ENCODE assay signal across 22 cellular contexts in genomic region chr1:103459385-103459784, GRCh38.
DNase-seq lines count a peak whose midpoint lies in the region; ATAC-seq and TF ChIP-seq lines count a peak whose summit lies in the region.
"Had no signal": no experiment of that assay in that cellular context is flagged by ENCODE, and none has a peak within 500 bp of the region (broad histone marks: within the 10 kb centered on the region; RNA-seq: fewer than 3 reads in every experiment).

No MANE protein-coding gene starts in this region.

- H3K27me3 Mint-ChIP-seq in Calu3 (ENCODE audit: unreplicated experiment), result no peaks in the 10 kb centered on the region
- H3K27me3 Mint-ChIP-seq: activated B cell treated with CpG ODN at 0.5 μM for 24 hours had no signal

- TF ChIP-seq POLR2A in heart left ventricle (IDR thresholded peaks at IDR 0.05) (no peak), Peyer's patch (IDR thresholded peaks at IDR 0.05) (no peak)

- H3K27ac Mint-ChIP-seq in Calu3 (ENCODE audit: unreplicated experiment), result no peak overlapping the region
- H3K27ac Mint-ChIP-seq: activated B cell treated with CpG ODN at 0.5 μM for 24 hours; activated naive CD8-positive, alpha-beta T cell treated with anti-CD3 and anti-CD28 coated beads for 36 hours; CD14-positive monocyte; GM23338; natural killer cell; progenitor cell of endocrine pancreas had no signal

- H3K4me1 Mint-ChIP-seq in Calu3 (ENCODE audit: low read depth, unreplicated experiment), result no peaks in the 10 kb centered on the region
- H3K4me1 Mint-ChIP-seq: activated B cell treated with CpG ODN at 0.5 μM for 24 hours; activated naive CD8-positive, alpha-beta T cell treated with anti-CD3 and anti-CD28 coated beads for 36 hours; CD14-positive monocyte; natural killer cell had no signal

- no peaks in the 10 kb centered on the region for H3K36me3 Mint-ChIP-seq in Calu3 (ENCODE audit: insufficient read depth, unreplicated experiment)
- H3K36me3 Mint-ChIP-seq: activated naive CD8-positive, alpha-beta T cell treated with anti-CD3 and anti-CD28 coated beads for 36 hours; CD14-positive monocyte; natural killer cell had no signal

- in situ Hi-C loops in mammary epithelial cell (cut with MboI; ENCODE audit: low sequenced_read_pairs in 2 of 2), result no loop called here

- BruUV-seq in mammary epithelial cell (replicated peaks; lab: Mats Ljungman, UMichigan) (no TSS peak), Calu3 (replicated peaks; lab: Mats Ljungman, UMichigan) (no TSS peak)

- no peak for TF ChIP-seq CTCF in heart left ventricle (IDR thresholded peaks at IDR 0.05)
- no peak for TF ChIP-seq CTCF in mammary epithelial cell (conservative IDR thresholded peaks at IDR 0.05 in 1 of 2, IDR thresholded peaks at IDR 0.05 in 1 of 2; ENCODE audit: extremely low read depth in 1 of 2, insufficient read depth in 1 of 2, low read depth in 1 of 2, low read length in 2 of 2)
- TF ChIP-seq CTCF in Peyer's patch (IDR thresholded peaks at IDR 0.05), result no peak
- no peak for TF ChIP-seq CTCF in Calu3 (IDR thresholded peaks at IDR 0.05; ENCODE audit: unreplicated experiment)

- peak overlapping the region; percentile 26 for H2AFZ ChIP-seq in mammary epithelial cell (ENCODE audit: low read depth, low read length)
- H2AFZ ChIP-seq: GM23338 had no signal

- WGBS in heart left ventricle, 4 donors, result 42 to 57% (median 49%) methylated on average over 2 of the region's 2 CpGs
- 11% methylated on average over 2 of the region's 2 CpGs for WGBS in mammary epithelial cell (ENCODE audit: low coverage, missing lambda C conversion rate)

- intact Hi-C loops in Right ventricle myocardium inferior (cut with DNase I), result no loop called here
- intact Hi-C loops in heart left ventricle (cut with DNase I), result no loop called here
- intact Hi-C loops in mammary epithelial cell (cut with micrococcal nuclease), result loop anchor here (10.0 kb wide), 2 partner anchors 475 to 895 kb away; no protein-coding TSS in a partner anchor
- intact Hi-C loops in Calu3 (cut with micrococcal nuclease; ENCODE audit: unreplicated experiment), result no loop called here

- peak; percentile 23 for ATAC-seq in Right ventricle myocardium inferior
- ATAC-seq in heart left ventricle, result no peak
- ATAC-seq: A549, GM23338, natural killer cell had no signal

- CTCF ChIA-PET in mammary epithelial cell (lab: Charles Lee; ENCODE audit: low non-redundant PET) (no interaction called here), Calu3 (lab: Charles Lee) (no interaction called here)

- H3K79me2 ChIP-seq in mammary epithelial cell (ENCODE audit: insufficient read depth, low read length), result no peaks in the 10 kb centered on the region

- H3K4me2 ChIP-seq in mammary epithelial cell (ENCODE audit: insufficient read depth, low read depth, low read length), result no peak overlapping the region
- H3K4me2 ChIP-seq: A549, GM23338 had no signal

- no peaks in the 10 kb centered on the region for H3K4me1 ChIP-seq in heart left ventricle
- peaks cover 10% of the 10 kb centered on the region for H3K4me1 ChIP-seq in mammary epithelial cell (ENCODE audit: insufficient read depth, low read length)
- no peaks in the 10 kb centered on the region for H3K4me1 ChIP-seq in Peyer's patch
- H3K4me1 ChIP-seq: A549 had no signal

- DNase-seq in Right ventricle myocardium inferior (ENCODE audit: missing footprints) (no peak), heart left ventricle (no peak), mammary epithelial cell (peak; percentile 46), medulla oblongata (ENCODE audit: extremely low spot score) (peak; percentile 16), DMS79 (lab: John Stamatoyannopoulos, UW) (no peak), SIG-M5 treated with dmso at 0.1 percent for 504 hours (lab: John Stamatoyannopoulos, UW; ENCODE audit: unreplicated experiment) (no peak), Peyer's patch (no peak), Calu3 (no peak)
- DNase-seq: activated B cell treated with CpG ODN at 0.5 μM for 24 hours; activated naive CD8-positive, alpha-beta T cell treated with anti-CD3 and anti-CD28 coated beads for 36 hours; brain microvascular endothelial cell; dorsolateral prefrontal cortex; mesenchymal stem cell; MM.1S; natural killer cell; NCI-H345; SHP77 treated with DMSO at 0.1 percent for 48 hours; T-helper 2 cell had no signal

- dilution Hi-C loops in mammary epithelial cell (cut with HindIII; ENCODE audit: low sequenced_read_pairs), result loop anchor here (5.0 kb wide), 1 partner anchor 37 kb away; no protein-coding TSS in a partner anchor

- H3K4me3 ChIP-seq in heart left ventricle, result no peak overlapping the region
- H3K4me3 ChIP-seq in mammary epithelial cell (replicated peaks in 1 of 3; ENCODE audit: insufficient read depth in 1 of 3, low read depth in 2 of 3, low read length in 3 of 3), result no peak overlapping the region
- no peak overlapping the region for H3K4me3 ChIP-seq in Peyer's patch
- H3K4me3 ChIP-seq: A549, dorsolateral prefrontal cortex, GM23338 had no signal

- H3K9me3 Mint-ChIP-seq in Calu3 (ENCODE audit: low read depth, unreplicated experiment), result no peaks in the 10 kb centered on the region
- H3K9me3 Mint-ChIP-seq: activated B cell treated with CpG ODN at 0.5 μM for 24 hours; activated naive CD8-positive, alpha-beta T cell treated with anti-CD3 and anti-CD28 coated beads for 36 hours; CD14-positive monocyte; GM23338; natural killer cell had no signal

- H3K9ac ChIP-seq in mammary epithelial cell (ENCODE audit: insufficient read depth, low read length), result no peak overlapping the region

- no peak overlapping the region for H3K27ac ChIP-seq in heart left ventricle
- H3K27ac ChIP-seq in mammary epithelial cell (ENCODE audit: insufficient read depth, low read depth, low read length), result no peak overlapping the region
- no peak overlapping the region for H3K27ac ChIP-seq in Peyer's patch
- H3K27ac ChIP-seq: A549, brain microvascular endothelial cell, dorsolateral prefrontal cortex had no signal

- H3K36me3 ChIP-seq in heart left ventricle, result no peaks in the 10 kb centered on the region
- H3K36me3 ChIP-seq in mammary epithelial cell (ENCODE audit: insufficient read depth, low read length), result no peaks in the 10 kb centered on the region
- no peaks in the 10 kb centered on the region for H3K36me3 ChIP-seq in Peyer's patch
- H3K36me3 ChIP-seq: brain microvascular endothelial cell had no signal

- H3K9me3 ChIP-seq in heart left ventricle (no peaks in the 10 kb centered on the region), mammary epithelial cell (replicated peaks; ENCODE audit: insufficient read depth, low read length) (no peaks in the 10 kb centered on the region), Peyer's patch (no peaks in the 10 kb centered on the region)
- H3K9me3 ChIP-seq: A549 had no signal

- no peaks in the 10 kb centered on the region for H4K20me1 ChIP-seq in mammary epithelial cell (ENCODE audit: insufficient read depth, low read length)

- H3K27me3 ChIP-seq in heart left ventricle (no peaks in the 10 kb centered on the region), mammary epithelial cell (ENCODE audit: insufficient read depth, low read length) (no peaks in the 10 kb centered on the region), Peyer's patch (no peaks in the 10 kb centered on the region)
- H3K27me3 ChIP-seq: brain microvascular endothelial cell, dorsolateral prefrontal cortex had no signal

- no peak overlapping the region for H3K4me3 Mint-ChIP-seq in Calu3 (ENCODE audit: low read depth, unreplicated experiment)
- H3K4me3 Mint-ChIP-seq: activated B cell treated with CpG ODN at 0.5 μM for 24 hours; activated naive CD8-positive, alpha-beta T cell treated with anti-CD3 and anti-CD28 coated beads for 36 hours; CD14-positive monocyte; GM23338; natural killer cell had no signal

Comparison
In these comparisons a context has a peak if more than half of its experiments do, and no peak if none do; other contexts are left out.
1. DNase-seq: peak in mammary epithelial cell (single experiment) and medulla oblongata (single experiment); none in Right ventricle myocardium inferior (single experiment), heart left ventricle (0 of 5), DMS79 (single experiment), SIG-M5 treated with dmso at 0.1 percent for 504 hours (single experiment), Peyer's patch (0 of 3) and Calu3 (single experiment).